In the genomic region with DNA sequence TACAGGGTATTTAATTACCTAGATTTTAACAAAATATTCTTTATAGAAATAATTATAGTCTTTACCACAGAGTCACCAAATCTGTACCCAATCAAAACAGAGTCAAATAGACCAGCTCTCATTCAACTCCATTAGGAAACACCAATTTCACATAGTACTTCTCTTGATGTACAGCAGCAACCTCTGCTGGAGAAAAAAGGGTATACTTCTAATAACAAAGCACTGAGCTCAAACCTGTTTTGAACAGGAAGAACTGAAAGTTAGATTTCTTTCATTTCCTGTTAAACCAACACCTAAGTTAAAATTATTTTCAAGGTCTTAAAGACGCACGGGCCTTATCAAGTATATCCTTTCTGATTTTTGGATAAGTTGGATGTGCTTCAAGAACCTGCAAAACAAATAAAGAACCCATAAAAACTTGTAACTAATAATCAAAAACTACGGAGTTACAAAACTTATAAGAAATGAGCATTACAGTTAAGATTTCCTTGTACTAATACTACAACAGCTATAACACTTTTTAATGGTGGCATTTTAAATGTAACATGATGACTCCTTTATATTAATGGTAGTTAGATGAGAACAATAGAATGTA, we compare ENCODE assay signal across 8 cellular contexts.
DNase-seq lines count a peak whose midpoint lies in the region; ATAC-seq lines count a peak whose summit lies in the region.

No MANE protein-coding gene starts in this region.

- 0 out of 2 replicates have a peak overlapping the region, but pooled peaks have one; percentile 17 for H3K27ac ChIP-seq in SK-N-MC

- H3K9ac ChIP-seq in SK-N-MC (ENCODE audit: insufficient read length), result peak overlapping the region; percentile 46

- H3K9me3 Mint-ChIP-seq in naive B cell, result no peaks in the 10 kb centered on the region

- peak overlapping the region in 1 of 6 donors; percentile 49 for H3K27ac Mint-ChIP-seq in naive B cell

- H3K4me1 Mint-ChIP-seq in naive B cell, result peaks cover 0 to 9% (median 4%) of the 10 kb centered on the region in 3 donors

- DNase-seq in Ammon's horn (ENCODE audit: low spot score) (peak; percentile 70), NCI-H1092 treated with DMSO at 0.1 percent for 48 hours (lab: John Stamatoyannopoulos, UW) (peak; percentile 48), SK-N-MC (ENCODE audit: low read depth, low spot score) (peak; percentile 80), epidermal melanocyte (ENCODE audit: insufficient read length, low spot score) (peak; percentile 20), naive B cell (peak; percentile 66), NCI-H1930 (lab: John Stamatoyannopoulos, UW) (no peak)

- H3K36me3 ChIP-seq in SK-N-MC (ENCODE audit: insufficient read depth, low read length), result peaks cover 8% of the 10 kb centered on the region

- 0 out of 2 replicates have a peak overlapping the region, but pooled peaks have one; percentile 33 for H3K4me3 ChIP-seq in SK-N-MC

- ATAC-seq in GM18511 (IDR thresholded peaks at IDR 0.05; ENCODE audit: unreplicated experiment) (peak; percentile 91), HG02870 (IDR thresholded peaks at IDR 0.05; ENCODE audit: unreplicated experiment) (peak; percentile 88), naive B cell (ENCODE audit: low read depth in 2 of 2) (peak; percentile 95 to 99)

- H3K27me3 Mint-ChIP-seq in naive B cell, result no peaks in the 10 kb centered on the region

- no peak overlapping the region for H3K4me3 Mint-ChIP-seq in naive B cell

- no peaks in the 10 kb centered on the region for H3K36me3 Mint-ChIP-seq in naive B cell

- no peaks in the 10 kb centered on the region for H3K9me3 ChIP-seq in SK-N-MC (ENCODE audit: low read depth, low read length)

Comparison
In these comparisons a context has a peak if more than half of its experiments do, and no peak if none do; other contexts are left out.
1. DNase-seq: peak in Ammon's horn (single experiment), NCI-H1092 treated with DMSO at 0.1 percent for 48 hours (single experiment), SK-N-MC (single experiment), epidermal melanocyte (single experiment) and naive B cell (single experiment); none in NCI-H1930 (0 of 2).
2. Peak in every context shown above with its lines, with median percentiles within 50 percentile points of each other: ATAC-seq.